Comparison of ENCODE assay signal across 1 cellular context in genomic region chr12:127277882-127278281, GRCh38.
A peak's percentile ranks its signal among the peaks of the same experiment; 100 is the strongest.
TF ChIP-seq lines count a peak whose summit lies in the region.

No MANE protein-coding gene starts in this region.

TF ChIP-seq in GM12878, 131 proteins besides CTCF, POLR2A, EP300 and RAD21 (continued from another document):
- no peak for TF ChIP-seq REST (IDR thresholded peaks at IDR 0.05; ENCODE audit: low read depth, low read length)
- TF ChIP-seq MEF2A (IDR thresholded peaks at IDR 0.05; ENCODE audit: insufficient read depth, low read depth, low read length) = no peak
- no peak for TF ChIP-seq MTA2 (IDR thresholded peaks at IDR 0.05; ENCODE audit: low read depth)
- no peak for TF ChIP-seq PML (IDR thresholded peaks at IDR 0.05; ENCODE audit: low read length)
- TF ChIP-seq NFIC (IDR thresholded peaks at IDR 0.05; ENCODE audit: low read depth, low read length) = no peak
- TF ChIP-seq RUNX3 (IDR thresholded peaks at IDR 0.05; ENCODE audit: low read length) = peak; percentile 48; the same call in 1 of the 2 replicates
- TF ChIP-seq WRNIP1 (IDR thresholded peaks at IDR 0.05; ENCODE audit: borderline replicate concordance, low read depth, low read length) = no peak
- TF ChIP-seq E4F1 (IDR thresholded peaks at IDR 0.05; ENCODE audit: borderline replicate concordance, partially characterized antibody) = no peak
- TF ChIP-seq ZNF687 (IDR thresholded peaks at IDR 0.05) = no peak
- peak; percentile 31; the same call in 1 of the 2 replicates for TF ChIP-seq IKZF1 (conservative IDR thresholded peaks at IDR 0.05)
- no peak for TF ChIP-seq SKIL (IDR thresholded peaks at IDR 0.05; ENCODE audit: low read depth, poor library complexity, severe bottlenecking)
- no peak for TF ChIP-seq KLF5 (IDR thresholded peaks at IDR 0.05; ENCODE audit: partially characterized antibody)
- TF ChIP-seq EGR1 (IDR thresholded peaks at IDR 0.05; ENCODE audit: borderline replicate concordance in 1 of 2, low read depth in 2 of 2, low read length in 2 of 2) = no peak
- TF ChIP-seq ZNF24 (IDR thresholded peaks at IDR 0.05) = no peak
- no peak for TF ChIP-seq ESRRA (IDR thresholded peaks at IDR 0.05; ENCODE audit: low read length)
- TF ChIP-seq HCFC1 (IDR thresholded peaks at IDR 0.05; ENCODE audit: low read length) = no peak
- TF ChIP-seq SUZ12 (IDR thresholded peaks at IDR 0.05; ENCODE audit: unreplicated experiment) = no peak
- TF ChIP-seq CREB1 (IDR thresholded peaks at IDR 0.05; ENCODE audit: low read depth) = 0 out of 2 replicates have a peak, but pooled peaks have one; percentile 14
- TF ChIP-seq ZNF217 (IDR thresholded peaks at IDR 0.05) = no peak
- TF ChIP-seq ZZZ3 (IDR thresholded peaks at IDR 0.05; ENCODE audit: control insufficient read depth, insufficient read length, low read depth) = no peak
- TF ChIP-seq KAT2A (conservative IDR thresholded peaks at IDR 0.05; ENCODE audit: control insufficient read depth, low read depth, low read length) = no peak
